In the genomic region with DNA sequence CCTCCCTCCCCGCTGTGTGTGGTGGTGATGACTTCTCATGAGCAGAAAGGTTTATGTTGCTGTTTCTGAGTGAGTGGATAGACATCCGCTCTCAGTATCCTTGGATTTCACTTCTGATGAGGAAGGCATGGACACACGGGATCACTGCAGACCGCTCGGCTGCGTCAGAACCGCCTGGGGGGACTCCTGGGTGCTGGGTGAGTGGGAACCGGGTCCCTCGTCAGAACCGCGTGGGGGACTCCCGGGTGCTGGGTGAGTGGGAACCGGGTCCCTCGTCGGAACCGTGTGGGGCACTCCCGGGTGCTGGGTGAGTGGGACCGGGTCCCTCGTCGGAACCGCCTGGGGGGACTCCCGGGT, we compare ENCODE assay signal across 15 cellular contexts. TPM values are rescaled to one million over a fixed set of nuclear protein-coding genes. Genes with fewer than 3 reads are reported as not detected.
A peak's percentile ranks its signal among the peaks of the same experiment; 100 is the strongest.
DNase-seq lines count a peak whose midpoint lies in the region; ATAC-seq, FAIRE-seq and TF ChIP-seq lines count a peak whose summit lies in the region.
"Had no signal": no experiment of that assay in that cellular context is flagged by ENCODE, and none has a peak within 500 bp of the region (broad histone marks: within the 10 kb centered on the region; RNA-seq: fewer than 3 reads in every experiment).

No MANE protein-coding gene starts in this region.

- H3K4me3 Mint-ChIP-seq in activated T-cell treated with anti-CD3 and anti-CD28 coated beads, Interleukin-2, amount 50 U/mL, for 72 hours: no peak overlapping the region
- no peak overlapping the region for H3K4me3 Mint-ChIP-seq in memory B cell
- H3K4me3 Mint-ChIP-seq: B cell; CD4-positive, CD25-positive, alpha-beta regulatory T cell had no signal

- peaks cover 1 to 8% of the 10 kb centered on the region in 2 donors for H3K36me3 Mint-ChIP-seq in activated T-cell treated with anti-CD3 and anti-CD28 coated beads, Interleukin-2, amount 50 U/mL, for 72 hours (ENCODE audit: insufficient read depth in 2 of 2)
- peaks cover 11% of the 10 kb centered on the region for H3K36me3 Mint-ChIP-seq in memory B cell

- H3K27me3 Mint-ChIP-seq in activated T-cell treated with anti-CD3 and anti-CD28 coated beads, Interleukin-2, amount 50 U/mL, for 72 hours (ENCODE audit: low read depth): no peaks in the 10 kb centered on the region
- H3K27me3 Mint-ChIP-seq in memory B cell: no peaks in the 10 kb centered on the region
- H3K27me3 Mint-ChIP-seq: B cell; CD4-positive, CD25-positive, alpha-beta regulatory T cell had no signal

- H3K9me3 ChIP-seq in psoas muscle: no peaks in the 10 kb centered on the region
- no peaks in the 10 kb centered on the region for H3K9me3 ChIP-seq in upper lobe of right lung

- H3K4me3 ChIP-seq in psoas muscle (no peak overlapping the region), upper lobe of right lung (no peak overlapping the region)

- intact Hi-C loops in psoas muscle (cut with DNase I): no loop called here
- intact Hi-C loops in upper lobe of right lung (cut with DNase I): loop anchor here (10.0 kb wide), 1 partner anchor 75 kb away; no protein-coding TSS in a partner anchor

- no peak for FAIRE-seq in GM12891 (lab: Jason Lieb, UNC)
- FAIRE-seq: H1, HepG2 had no signal

- H3K36me3 ChIP-seq in psoas muscle (ENCODE audit: insufficient read depth in 1 of 2, low read depth in 1 of 2) (peaks cover 0 to 36% of the 10 kb centered on the region in 2 donors), upper lobe of right lung (peaks cover 42% of the 10 kb centered on the region)

- DNase-seq in activated T-cell treated with anti-CD3 and anti-CD28 coated beads, Interleukin-2, amount 50 U/mL, for 72 hours: no peak
- DNase-seq in activated T-cell treated with anti-CD3 and anti-CD28 coated beads, Interleukin-2, amount 50 U/mL, for 1 hour: no peak
- DNase-seq in GM12891 (ENCODE audit: insufficient read length, low spot score) (peak; percentile 12), memory B cell (ENCODE audit: low spot score in 2 of 2) (no peak), psoas muscle (peak in 1 of 2 donors; percentile 41), upper lobe of right lung (no peak)
- DNase-seq: CD4-positive, CD25-positive, alpha-beta regulatory T cell; DMS153; GDM1; KG1; NCI-H1694 treated with DMSO at 0.1 percent for 48 hours had no signal

- H3K4me1 Mint-ChIP-seq in activated T-cell treated with anti-CD3 and anti-CD28 coated beads, Interleukin-2, amount 50 U/mL, for 72 hours (ENCODE audit: low read depth): peaks cover 14% of the 10 kb centered on the region
- peaks cover 17% of the 10 kb centered on the region for H3K4me1 Mint-ChIP-seq in memory B cell

- TF ChIP-seq CTCF in psoas muscle (IDR thresholded peaks at IDR 0.05) (no peak), upper lobe of right lung (IDR thresholded peaks at IDR 0.05) (no peak)

- no peak for ATAC-seq in activated T-cell treated with anti-CD3 and anti-CD28 coated beads, Interleukin-2, amount 50 U/mL, for 72 hours (replicated peaks in 1 of 2)
- ATAC-seq in memory B cell (ENCODE audit: low read depth) (no peak), psoas muscle (no peak), upper lobe of right lung (no peak), GM18907 (IDR thresholded peaks at IDR 0.05; ENCODE audit: unreplicated experiment) (no peak)
- ATAC-seq: HepG2 had no signal

- 88 to 94% (median 89%) methylated on average over 22 of the region's 22 CpGs for WGBS in psoas muscle, 3 donors

- no peak for TF ChIP-seq POLR2A in GM12891 (IDR thresholded peaks at IDR 0.05; ENCODE audit: low read depth, low read length)

- no peaks in the 10 kb centered on the region for H3K9me3 Mint-ChIP-seq in activated T-cell treated with anti-CD3 and anti-CD28 coated beads, Interleukin-2, amount 50 U/mL, for 72 hours
- H3K9me3 Mint-ChIP-seq in memory B cell: no peaks in the 10 kb centered on the region
- H3K9me3 Mint-ChIP-seq: CD4-positive, CD25-positive, alpha-beta regulatory T cell had no signal

- H3K4me1 ChIP-seq in psoas muscle: peaks cover 45% of the 10 kb centered on the region
- peaks cover 21% of the 10 kb centered on the region for H3K4me1 ChIP-seq in upper lobe of right lung

- H3K27ac ChIP-seq in psoas muscle (peak overlapping the region; percentile 67), upper lobe of right lung (no peak overlapping the region)

- H3K27me3 ChIP-seq in psoas muscle (ENCODE audit: insufficient read depth in 3 of 3, low read length in 2 of 3): no peaks in the 10 kb centered on the region
- H3K27me3 ChIP-seq in upper lobe of right lung: no peaks in the 10 kb centered on the region

- H3K27ac Mint-ChIP-seq in activated T-cell treated with anti-CD3 and anti-CD28 coated beads, Interleukin-2, amount 50 U/mL, for 72 hours: peak overlapping the region; percentile 60
- peak overlapping the region; percentile 28 for H3K27ac Mint-ChIP-seq in memory B cell
- H3K27ac Mint-ChIP-seq: B cell had no signal

TF ChIP-seq in GM12891, 5 proteins besides CTCF, POLR2A, EP300 and RAD21:
- TF ChIP-seq POU2F2 (IDR thresholded peaks at IDR 0.05; ENCODE audit: low read depth, low read length): no peak
- no peak for TF ChIP-seq PAX5 (IDR thresholded peaks at IDR 0.05; ENCODE audit: insufficient read depth, low read length, severe bottlenecking)
- no peak for TF ChIP-seq POLR2AphosphoS5 (IDR thresholded peaks at IDR 0.05; ENCODE audit: low read depth, low read length)
- TF ChIP-seq SPI1 (IDR thresholded peaks at IDR 0.05; ENCODE audit: low read depth, low read length): no peak
- no peak for TF ChIP-seq TAF1 (IDR thresholded peaks at IDR 0.05; ENCODE audit: low read depth, low read length)

RNA-seq across cellular contexts. Expression of a gene that starts 9.0 kb away (rescaled TPM):
- 100 to 1,000 TPM; 182 to 190 TPM for total RNA-seq in activated T-cell treated with anti-CD3 and anti-CD28 coated beads, Interleukin-2, amount 50 U/mL, for 72 hours
- 97.8 TPM for polyA plus RNA-seq in GM12891 (2012; ENCODE audit: low read depth, missing spikeins)
- total RNA-seq in psoas muscle (100 to 1,000 TPM; 122 to 165 (median 142) TPM), upper lobe of right lung (169 TPM)
- 100 to 1,000 TPM; 109 to 156 (median 116) TPM for polyA plus RNA-seq in psoas muscle

RNA-seq across cellular contexts. Expression of a gene that starts 49.8 kb away (rescaled TPM):
- total RNA-seq in activated T-cell treated with anti-CD3 and anti-CD28 coated beads, Interleukin-2, amount 50 U/mL, for 72 hours: 10 to 100 TPM; 38.4 to 48.4 TPM
- polyA plus RNA-seq in GM12891 (2012; ENCODE audit: low read depth, missing spikeins): 36.2 TPM
- total RNA-seq in psoas muscle (10 to 100 TPM; 26.7 to 39.6 (median 33.2) TPM), upper lobe of right lung (63.2 TPM)
- polyA plus RNA-seq in psoas muscle: 10 to 100 TPM; 30.3 to 41.6 (median 38.9) TPM
